22 cellular contexts compared by ENCODE assay signal in the genomic region with DNA sequence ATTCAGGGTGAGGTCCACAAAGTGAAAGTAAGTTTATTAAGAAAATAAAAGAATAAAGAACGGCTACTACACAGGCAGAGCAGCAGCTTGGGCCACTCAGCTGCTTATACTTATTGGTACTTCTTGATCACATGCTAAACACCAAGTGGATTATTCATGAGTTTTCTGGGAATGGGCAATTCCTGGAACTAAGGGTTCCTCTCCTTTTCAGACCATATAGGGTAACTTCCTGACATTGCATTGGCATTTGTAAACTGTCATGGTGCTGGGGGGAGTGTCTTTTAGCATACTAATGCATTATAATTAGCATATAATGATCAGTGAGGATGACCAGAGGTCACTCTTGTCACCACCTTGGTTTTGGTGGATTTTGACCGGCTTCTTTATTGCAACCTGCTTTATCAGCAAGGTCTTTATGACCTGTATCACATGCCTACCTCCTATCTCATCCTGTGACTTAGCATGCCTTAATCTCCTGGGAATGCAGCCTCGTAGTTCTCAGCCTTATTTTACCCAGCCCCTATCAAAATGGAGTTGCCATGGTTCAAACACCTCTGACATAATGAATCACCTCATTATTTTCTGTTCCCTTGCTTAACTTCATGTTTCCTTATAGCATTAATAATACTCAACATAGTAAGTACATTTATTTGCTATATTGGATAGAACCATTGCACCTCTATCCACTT.
"Had no signal": no experiment of that assay in that cellular context is flagged by ENCODE, and none has a peak within 500 bp of the region (broad histone marks: within the 10 kb centered on the region; RNA-seq: fewer than 3 reads in every experiment).

No MANE protein-coding gene starts in this region.

- H3K27ac ChIP-seq: cardiac muscle cell, epithelial cell of prostate, heart right ventricle, lower lobe of right lung, right lobe of liver, skin epidermis, stomach, suprapubic skin, tibial nerve had no signal

- ATAC-seq: activated naive CD8-positive, alpha-beta T cell treated with anti-CD3 and anti-CD28 coated beads, Interleukin-2, amount 50 U/mL, for 24 hours; activated T-cell treated with anti-CD3 and anti-CD28 coated beads, Interleukin-2, amount 50 U/mL, for 72 hours; heart right ventricle; left lobe of liver; lower lobe of right lung; right lobe of liver; stimulated activated memory B cell treated with anti-CD40 and anti-IgM and Interleukin-4, amounts not matched to agents 10 μg/mL and 1 μg/mL and 100 μg/mL, for 72 hours had no signal

- H3K36me3 ChIP-seq: cardiac muscle cell, heart right ventricle, lower lobe of right lung, right lobe of liver, stomach, suprapubic skin, tibial nerve had no signal

- H3K4me1 ChIP-seq: heart right ventricle, lower lobe of right lung, right lobe of liver, suprapubic skin, tibial nerve had no signal

- DNase-seq: activated CD4-positive, alpha-beta memory T cell treated with anti-CD3 and anti-CD28 coated beads for 36 hours; activated CD4-positive, alpha-beta T cell treated with anti-CD3 and anti-CD28 coated beads for 48 hours; activated CD4-positive, CD25-positive, alpha-beta regulatory T cell; activated gamma-delta T cell; activated naive CD4-positive, alpha-beta T cell treated with anti-CD3 and anti-CD28 coated beads, Interleukin-2, amount 50 U/mL, for 16 hours; activated naive CD8-positive, alpha-beta T cell treated with anti-CD3 and anti-CD28 coated beads, Interleukin-2, amount 50 U/mL, for 24 hours; activated T-cell treated with anti-CD3 and anti-CD28 coated beads, Interleukin-2, amount 50 U/mL, for 72 hours; cortex of kidney; heart right ventricle; lower lobe of right lung; naive B cell; occipital lobe; right lobe of liver; stomach; T-helper 9 cell had no signal

- H3K27me3 ChIP-seq: cardiac muscle cell, heart right ventricle, right lobe of liver, stomach, suprapubic skin, tibial nerve had no signal

- H3K9me3 ChIP-seq: lower lobe of right lung, right lobe of liver, stomach, suprapubic skin, tibial nerve had no signal

- H3K4me3 ChIP-seq: cardiac muscle cell, heart right ventricle, lower lobe of right lung, right lobe of liver, skin epidermis, stomach, suprapubic skin, tibial nerve had no signal
